Comparison of ENCODE assay signal across 15 cellular contexts in the genomic region with DNA sequence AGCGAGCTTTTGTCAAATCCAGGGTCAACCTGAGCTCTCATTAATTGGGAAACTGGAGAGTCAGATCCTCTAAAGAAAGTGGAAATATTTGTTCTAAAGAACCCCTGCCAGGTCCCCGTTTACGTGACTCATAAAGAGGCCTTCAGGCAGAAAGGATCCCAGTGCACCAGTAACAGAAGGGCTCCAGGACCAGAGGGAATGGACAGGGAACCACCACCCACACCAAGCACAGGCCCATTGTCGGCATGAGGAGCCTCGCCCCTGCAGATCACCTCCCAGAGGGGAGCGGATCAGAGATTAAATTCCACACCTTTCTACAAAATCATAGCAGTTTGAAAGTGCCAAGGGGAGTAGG. TPM values are rescaled to one million over a fixed set of nuclear protein-coding genes. Genes with fewer than 3 reads are reported as not detected.
DNase-seq lines count a peak whose midpoint lies in the region; ATAC-seq and TF ChIP-seq lines count a peak whose summit lies in the region.
"Had no signal": no experiment of that assay in that cellular context is flagged by ENCODE, and none has a peak within 500 bp of the region (broad histone marks: within the 10 kb centered on the region; RNA-seq: fewer than 3 reads in every experiment).

No MANE protein-coding gene starts in this region.

- H3K4me3 ChIP-seq in LNCaP clone FGC (ENCODE audit: low read depth, low read length) (no peak overlapping the region), PC-9 (no peak overlapping the region)

- H3K4me3 Mint-ChIP-seq in neural crest cell: no peak overlapping the region
- H3K4me3 Mint-ChIP-seq: B cell; CD4-positive, alpha-beta T cell; HFFc6 had no signal

- no peaks in the 10 kb centered on the region for H3K79me2 ChIP-seq in PC-9 (ENCODE audit: low read depth)

- no TSS peak for BruUV-seq in PC-9 (replicated peaks; lab: Mats Ljungman, UMichigan)

- CTCF ChIA-PET in PC-9 (lab: Charles Lee): no interaction called here

- no peak overlapping the region for H3K27ac ChIP-seq in PC-9

- no peaks in the 10 kb centered on the region for H3K36me3 ChIP-seq in PC-9 (ENCODE audit: low read depth)

- no peaks in the 10 kb centered on the region for H3K36me3 Mint-ChIP-seq in neural crest cell (ENCODE audit: low read depth)

- peak overlapping the region; percentile 43 for H3K27ac Mint-ChIP-seq in neural crest cell (ENCODE audit: unreplicated experiment)
- H3K27ac Mint-ChIP-seq: B cell; CD4-positive, alpha-beta T cell; HFFc6 had no signal

- no peaks in the 10 kb centered on the region for H4K20me1 ChIP-seq in PC-9 (ENCODE audit: insufficient read depth)

- H3K4me2 ChIP-seq in PC-9: 0 out of 2 replicates have a peak overlapping the region, but pooled peaks have one; percentile 2

- no peaks in the 10 kb centered on the region for H3K9me3 Mint-ChIP-seq in neural crest cell
- H3K9me3 Mint-ChIP-seq: CD4-positive, alpha-beta T cell; HFFc6 had no signal

- H3K27me3 ChIP-seq in PC-9 (ENCODE audit: insufficient read depth, low read depth): no peaks in the 10 kb centered on the region

- POLR2A ChIA-PET in PC-9 (lab: Charles Lee; ENCODE audit: unreplicated experiment): no interaction called here

- peaks cover 10% of the 10 kb centered on the region for H3K4me1 ChIP-seq in PC-9 (replicated peaks; ENCODE audit: insufficient read depth)

- no peaks in the 10 kb centered on the region for H3K4me1 Mint-ChIP-seq in neural crest cell
- H3K4me1 Mint-ChIP-seq: B cell had no signal

- H3F3A ChIP-seq in PC-9 (ENCODE audit: insufficient read depth, low read depth): no peaks in the 10 kb centered on the region

- no peaks in the 10 kb centered on the region for H3K9me2 ChIP-seq in PC-9 (ENCODE audit: insufficient read depth)

- intact Hi-C loops in PC-9 (cut with micrococcal nuclease; ENCODE audit: unreplicated experiment): loop anchor here (2.0 kb wide), 1 partner anchor 82 kb away; no protein-coding TSS in a partner anchor

- H3K9me3 ChIP-seq in PC-9 (ENCODE audit: insufficient read depth, low read depth): no peaks in the 10 kb centered on the region

- no peak for ATAC-seq in GM18907 (IDR thresholded peaks at IDR 0.05; ENCODE audit: unreplicated experiment)

- no peak for TF ChIP-seq CTCF in LNCaP clone FGC (IDR thresholded peaks at IDR 0.05; ENCODE audit: control insufficient read depth, extremely low read depth, insufficient read depth)
- no peak for TF ChIP-seq CTCF in PC-9 (conservative IDR thresholded peaks at IDR 0.05)
- no peak for TF ChIP-seq CTCF in neural crest cell (conservative IDR thresholded peaks at IDR 0.05)

- peaks cover 6% of the 10 kb centered on the region for H3K27me3 Mint-ChIP-seq in neural crest cell (ENCODE audit: low read depth)
- H3K27me3 Mint-ChIP-seq: CD4-positive, alpha-beta T cell had no signal

- no peak overlapping the region for H2AFZ ChIP-seq in PC-9

- DNase-seq in Daoy (ENCODE audit: low read depth) (peak; percentile 52), LNCaP clone FGC (ENCODE audit: low read depth) (peak; percentile 2), PC-9 (peak in 1 of 2 experiments; percentile 44), neural crest cell (ENCODE audit: low read depth, low spot score) (no peak), cerebellar nuclear complex (lab: John Stamatoyannopoulos, UW) (no peak), NCI-H748 treated with DMSO at 0.1 percent for 48 hours (lab: John Stamatoyannopoulos, UW) (no peak)
- DNase-seq in stimulated activated CD4-positive, alpha-beta T cell treated with anti-CD3 and anti-CD28 coated beads, Interleukin-4, amount 100 ng/mL, for 24 hours: no peak
- DNase-seq: DMS79, EL, GDM1, HFFc6 had no signal

RNA-seq across cellular contexts. Expression of gene C1QL2, which starts 16.4 kb away (rescaled TPM):
- total RNA-seq in Daoy (2014; rRNA removed; shearing (Covaris generic)): not detected in 2 replicates
- total RNA-seq in PC-9 (2021) (not detected in 2 replicates), neural crest cell (0.14 TPM in 1 of 2 replicates, not detected in the other)
- total RNA-seq: B cell; CD4-positive, alpha-beta T cell; HepG2; HFFc6 had no signal

RNA-seq across cellular contexts. Expression of gene STEAP3, which starts 48.7 kb away (rescaled TPM):
- 13.1 and 14.6 TPM in 2 replicates for total RNA-seq in Daoy (2014; rRNA removed; shearing (Covaris generic))
- 23.0 and 26.3 TPM in 2 replicates for total RNA-seq in PC-9 (2021)
- 0.73 and 0.77 TPM in 2 replicates for total RNA-seq in neural crest cell
- total RNA-seq: CD4-positive, alpha-beta T cell had no signal

Comparison
In these comparisons a context has a peak if more than half of its experiments do, and no peak if none do; other contexts are left out.
1. DNase-seq: peak in Daoy (single experiment) and LNCaP clone FGC (single experiment); none in neural crest cell (single experiment), cerebellar nuclear complex (0 of 2), NCI-H748 treated with DMSO at 0.1 percent for 48 hours (single experiment) and stimulated activated CD4-positive, alpha-beta T cell treated with anti-CD3 and anti-CD28 coated beads, Interleukin-4, amount 100 ng/mL, for 24 hours (single experiment).